ENCODE assay signal across 2 cellular contexts in the genomic region with DNA sequence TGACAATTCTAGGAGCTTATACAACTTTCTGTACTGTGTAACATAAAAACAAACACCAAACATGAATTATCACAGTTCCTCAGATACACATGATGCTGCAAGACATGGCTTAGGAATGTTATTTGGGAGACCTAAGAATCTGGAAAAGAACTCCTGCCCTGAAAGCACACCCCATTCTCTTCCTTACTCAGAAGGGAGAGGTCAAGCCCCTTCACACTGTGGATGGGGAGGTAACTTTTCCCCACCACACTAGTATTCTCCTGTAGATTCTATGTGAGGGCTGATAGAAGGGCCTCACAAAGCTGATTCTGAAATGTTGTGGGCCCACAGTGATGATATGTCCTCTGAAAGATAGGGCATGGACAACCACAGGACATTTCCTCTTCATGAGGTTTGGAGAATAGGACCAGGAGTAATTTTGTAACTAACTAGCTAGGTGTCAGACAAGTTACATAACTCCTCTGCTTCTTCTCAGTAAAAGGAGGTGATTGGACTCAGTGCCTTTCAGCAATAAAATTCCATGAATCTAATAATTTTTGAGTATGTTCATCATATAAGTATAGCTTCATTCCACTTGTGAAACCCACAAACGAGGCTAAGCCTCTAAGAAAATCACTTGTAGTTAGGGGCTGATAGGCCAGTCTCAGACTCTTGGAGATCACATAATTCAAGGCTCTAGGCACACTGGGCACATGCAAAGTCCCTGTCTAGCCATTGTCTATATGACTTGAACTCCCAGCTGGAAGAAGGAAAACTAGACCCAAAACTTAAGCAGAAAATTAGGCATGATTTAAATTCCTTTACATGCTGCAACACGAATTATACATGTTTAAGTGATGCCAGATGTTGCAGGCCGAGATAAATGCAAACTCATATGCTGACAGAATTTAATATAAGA.
TF ChIP-seq lines count a peak whose summit lies in the region.

No MANE protein-coding gene starts in this region.

TF ChIP-seq in SK-N-SH, 30 proteins besides CTCF, POLR2A, EP300 and RAD21:
- TF ChIP-seq, protein P1, sequence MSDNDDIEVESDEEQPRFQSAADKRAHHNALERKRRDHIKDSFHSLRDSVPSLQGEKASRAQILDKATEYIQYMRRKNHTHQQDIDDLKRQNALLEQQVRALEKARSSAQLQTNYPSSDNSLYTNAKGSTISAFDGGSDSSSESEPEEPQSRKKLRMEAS (IDR thresholded peaks at IDR 0.05; ENCODE audit: low read depth), result no peak
- peak; percentile 10; the same call in 1 of the 2 replicates for TF ChIP-seq JUND (IDR thresholded peaks at IDR 0.05)
- TF ChIP-seq TEAD4 (IDR thresholded peaks at IDR 0.05; ENCODE audit: borderline replicate concordance, insufficient read depth), result no peak
- TF ChIP-seq POLR2AphosphoS5 (IDR thresholded peaks at IDR 0.05; ENCODE audit: low read depth, low read length), result peak; percentile 8; the same call in 1 of the 2 replicates
- TF ChIP-seq TCF12 (IDR thresholded peaks at IDR 0.05), result peak; percentile 20; the same call in 1 of the 2 replicates
- TF ChIP-seq GATA2 (CRISPR knock-in tag; IDR thresholded peaks at IDR 0.05), result no peak
- 0 out of 2 replicates have a peak, but pooled peaks have one; percentile 49 for TF ChIP-seq SIN3A (IDR thresholded peaks at IDR 0.05; ENCODE audit: borderline replicate concordance, low read depth, low read length)

TF ChIP-seq in endothelial cell of umbilical vein, 7 proteins besides CTCF, POLR2A, EP300 and RAD21:
- no peak for TF ChIP-seq MYC (IDR thresholded peaks at IDR 0.05; ENCODE audit: low read depth, low read length)
- TF ChIP-seq, protein P1 (IDR thresholded peaks at IDR 0.05; ENCODE audit: insufficient read depth, insufficient read length), result no peak
- TF ChIP-seq EZH2 (IDR thresholded peaks at IDR 0.05; ENCODE audit: borderline replicate concordance, low read depth, low read length, severe bottlenecking), result no peak
- TF ChIP-seq POLR2AphosphoS5 (IDR thresholded peaks at IDR 0.05; ENCODE audit: insufficient read depth, low read depth, low read length), result peak; percentile 77
- no peak for TF ChIP-seq FOS (IDR thresholded peaks at IDR 0.05; ENCODE audit: borderline replicate concordance, insufficient read depth, low read length)
- peak; percentile 16 for TF ChIP-seq GATA2 (IDR thresholded peaks at IDR 0.05; ENCODE audit: insufficient read depth, insufficient read length, low read depth, low read length)
- TF ChIP-seq JUN (IDR thresholded peaks at IDR 0.05; ENCODE audit: borderline replicate concordance, insufficient read depth, insufficient read length, low read depth), result no peak
